8 cellular contexts compared by ENCODE assay signal in the genomic region with DNA sequence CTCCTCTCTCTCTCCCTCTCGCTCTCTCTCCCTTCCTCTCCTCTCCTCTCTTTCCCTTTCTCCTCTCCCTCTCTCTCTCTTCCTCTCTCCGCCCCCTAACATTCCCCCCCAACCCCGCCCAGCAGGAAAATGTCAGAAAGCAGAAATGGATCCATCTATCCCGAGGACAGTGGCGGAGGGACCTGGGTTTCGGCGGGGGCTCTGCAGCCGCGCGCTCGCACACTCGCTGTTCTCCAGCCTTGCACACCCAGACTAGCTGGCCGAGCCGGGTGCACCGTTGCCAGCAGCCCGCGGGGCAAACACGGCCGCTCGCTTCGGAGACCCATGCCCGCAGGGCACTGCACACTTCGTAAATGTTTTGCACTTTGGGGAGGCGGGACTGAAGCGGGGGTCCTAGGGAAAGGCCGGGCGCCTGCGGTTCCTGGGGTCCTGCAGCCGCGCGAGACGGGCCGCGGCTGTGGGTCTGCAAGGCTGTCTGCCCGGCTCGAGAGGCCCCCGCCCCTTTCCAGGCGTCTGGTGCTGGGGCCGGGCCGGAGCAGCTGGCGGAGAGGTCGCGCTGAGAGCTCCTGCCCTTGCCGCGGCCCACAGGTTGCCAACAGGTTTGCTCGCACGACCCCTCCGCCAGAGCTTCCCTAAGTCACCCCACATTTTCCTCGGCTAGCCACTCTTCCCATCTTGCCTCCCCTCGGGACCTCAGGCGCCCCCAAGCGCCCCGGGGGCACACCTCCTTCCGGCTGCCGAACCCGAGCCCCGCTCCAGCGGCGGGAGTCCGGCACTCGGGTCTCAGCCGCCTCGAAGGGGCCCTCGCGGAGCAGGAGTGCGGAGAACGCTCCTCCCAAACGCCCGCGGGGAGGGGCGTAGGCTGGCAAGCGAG. TPM values are rescaled to one million over a fixed set of nuclear protein-coding genes. Genes with fewer than 3 reads are reported as not detected.
DNase-seq lines count a peak whose midpoint lies in the region; ATAC-seq and TF ChIP-seq lines count a peak whose summit lies in the region.

No MANE protein-coding gene starts in this region.

- H3K36me3 ChIP-seq in CD8-positive, alpha-beta memory T cell (ENCODE audit: insufficient read depth, low read length), result no peaks in the 10 kb centered on the region
- H3K36me3 ChIP-seq in HUES6 (ENCODE audit: control insufficient read depth, insufficient read depth, low read length) (no peaks in the 10 kb centered on the region), SU-DHL-6 (ENCODE audit: low read length) (no peaks in the 10 kb centered on the region), ascending aorta (no peaks in the 10 kb centered on the region), gastrocnemius medialis (no peaks in the 10 kb centered on the region)

- H3K4me1 ChIP-seq in CD8-positive, alpha-beta memory T cell (ENCODE audit: insufficient read depth, low read length), result peaks cover 20% of the 10 kb centered on the region
- H3K4me1 ChIP-seq in HUES6 (ENCODE audit: control insufficient read depth, insufficient read depth, low read length) (peaks cover 25% of the 10 kb centered on the region), ascending aorta (peaks cover 9 to 25% of the 10 kb centered on the region in 2 donors), gastrocnemius medialis (peaks cover 16 to 20% of the 10 kb centered on the region in 2 donors)

- H3K9ac ChIP-seq in HUES6 (ENCODE audit: low read length) (no peak overlapping the region), SU-DHL-6 (ENCODE audit: low read length) (peak overlapping the region; percentile 60)

- peak overlapping the region; percentile 75 for H3K4me3 ChIP-seq in CD8-positive, alpha-beta memory T cell (ENCODE audit: low read length)
- H3K4me3 ChIP-seq in HUES6 (ENCODE audit: low read depth, low read length) (peak overlapping the region; percentile 69), SU-DHL-6 (ENCODE audit: insufficient read depth, low read length, poor library complexity, severe bottlenecking) (peak overlapping the region; percentile 92), ascending aorta (peak overlapping the region; percentile 71 to 72), gastrocnemius medialis (peak overlapping the region; percentile 59 to 89 (median 62))

- no peaks in the 10 kb centered on the region for H3K9me2 ChIP-seq in SU-DHL-6 (replicated peaks; ENCODE audit: insufficient read depth, low read length)

- intact Hi-C loops in ascending aorta (cut with DNase I) (loop anchor here (5.0 kb wide), 2 partner anchors 94 to 119 kb away; a partner anchor contains a TSS), gastrocnemius medialis (cut with DNase I; ENCODE audit: low total_unique reads) (loop anchor here (10.0 kb wide), 2 partner anchors 344 to 796 kb away; a partner anchor contains a TSS)

- peak overlapping the region; percentile 93 for H2AFZ ChIP-seq in SU-DHL-6 (ENCODE audit: low read depth, low read length, severe bottlenecking)

- H3K4me3 Mint-ChIP-seq in CD8-positive, alpha-beta memory T cell, result peak overlapping the region; percentile 96 to 100 (median 98)

- peak overlapping the region; percentile 51 for H3K27ac ChIP-seq in CD8-positive, alpha-beta memory T cell (ENCODE audit: low read depth, low read length)
- H3K27ac ChIP-seq in HUES6 (ENCODE audit: low read depth, low read length) (no peak overlapping the region), SU-DHL-6 (ENCODE audit: low read depth, low read length) (no peak overlapping the region), ascending aorta (peak overlapping the region; percentile 4 to 74), gastrocnemius medialis (no peak overlapping the region)

- TF ChIP-seq CTCF in SU-DHL-6 (IDR thresholded peaks at IDR 0.05; ENCODE audit: insufficient read depth, low read length, poor library complexity, severe bottlenecking) (peak; percentile 34), ascending aorta (IDR thresholded peaks at IDR 0.05) (peak in 1 of 3 experiments; percentile 26), gastrocnemius medialis (IDR thresholded peaks at IDR 0.05 in 4 of 5, conservative IDR thresholded peaks at IDR 0.05 in 1 of 5) (peak in 2 of 5 experiments; percentile 46 to 52)

- peaks cover 27 to 41% (median 39%) of the 10 kb centered on the region in 3 donors for H3K4me1 Mint-ChIP-seq in CD8-positive, alpha-beta memory T cell

- peak; percentile 49 to 80 (median 68) for DNase-seq in CD8-positive, alpha-beta memory T cell
- DNase-seq in ascending aorta (ENCODE audit: low spot score in 2 of 2), result peak in 1 of 2 donors; percentile 69
- DNase-seq in hypothalamus (lab: John Stamatoyannopoulos, UW), result peak in 30 of 51 donors; percentile 16 to 58 (median 34)
- no peak for DNase-seq in gastrocnemius medialis
- DNase-seq in medulla oblongata (ENCODE audit: extremely low spot score), result no peak

- H3K36me3 Mint-ChIP-seq in CD8-positive, alpha-beta memory T cell, result peaks cover 0 to 9% (median 0%) of the 10 kb centered on the region in 3 donors

- peaks cover 0 to 7% (median 4%) of the 10 kb centered on the region in 5 donors for H3K9me3 Mint-ChIP-seq in CD8-positive, alpha-beta memory T cell

- ATAC-seq in gastrocnemius medialis (peak; percentile 14 to 21), HG03175 (IDR thresholded peaks at IDR 0.05; ENCODE audit: unreplicated experiment) (no peak)

- no peaks in the 10 kb centered on the region for H3K9me3 ChIP-seq in CD8-positive, alpha-beta memory T cell (ENCODE audit: low read length)
- H3K9me3 ChIP-seq in HUES6 (ENCODE audit: control insufficient read depth, insufficient read depth, low read depth, low read length) (no peaks in the 10 kb centered on the region), SU-DHL-6 (ENCODE audit: insufficient read depth, low read length) (no peaks in the 10 kb centered on the region), ascending aorta (no peaks in the 10 kb centered on the region), gastrocnemius medialis (no peaks in the 10 kb centered on the region)

- CTCF ChIA-PET in CD8-positive, alpha-beta memory T cell (lab: Charles Lee), result interaction anchor here (0.6 to 1.4 kb wide), 5 partner anchors 120 to 413 kb away, joined by 3 to 4 read pairs (median 3); no protein-coding TSS in a partner anchor

- H3K27ac Mint-ChIP-seq in CD8-positive, alpha-beta memory T cell, result peak overlapping the region; percentile 90 to 100 (median 96)

- POLR2A ChIA-PET in CD8-positive, alpha-beta memory T cell (lab: Charles Lee), result interaction anchor here (0.6 to 1.8 kb wide), 5 partner anchors 121 to 941 kb away, joined by 3 to 10 read pairs (median 5); a partner anchor contains a TSS

- H3K27me3 ChIP-seq in CD8-positive, alpha-beta memory T cell (ENCODE audit: insufficient read depth, low read length, poor library complexity, severe bottlenecking), result peaks cover 33% of the 10 kb centered on the region
- H3K27me3 ChIP-seq in HUES6 (ENCODE audit: control insufficient read depth, insufficient read depth, low read length) (peaks cover 99% of the 10 kb centered on the region), SU-DHL-6 (ENCODE audit: low read length) (no peaks in the 10 kb centered on the region), ascending aorta (no peaks in the 10 kb centered on the region), gastrocnemius medialis (peaks cover 31 to 34% (median 32%) of the 10 kb centered on the region in 3 donors)

- H4K20me1 ChIP-seq in SU-DHL-6 (ENCODE audit: low read depth, low read length), result no peaks in the 10 kb centered on the region

- no peaks in the 10 kb centered on the region for H3F3A ChIP-seq in SU-DHL-6 (ENCODE audit: insufficient read depth)

- H3K79me2 ChIP-seq in SU-DHL-6 (ENCODE audit: insufficient read depth, low read length), result no peaks in the 10 kb centered on the region

- peak overlapping the region; percentile 94 for H3K4me2 ChIP-seq in SU-DHL-6 (ENCODE audit: low read depth, low read length, poor library complexity, severe bottlenecking)

- in situ Hi-C loops in gastrocnemius medialis (cut with MboI; ENCODE audit: low sequenced_read_pairs in 4 of 4), result loop anchor here in 3 of 4 donors (10.0 to 25.0 kb wide), 3 partner anchors 211 to 374 kb away; a partner anchor contains a TSS

- no peak for TF ChIP-seq POLR2A in gastrocnemius medialis (IDR thresholded peaks at IDR 0.05)

- H3K27me3 Mint-ChIP-seq in CD8-positive, alpha-beta memory T cell, result peaks cover 21 to 25% of the 10 kb centered on the region in 2 donors

RNA-seq across cellular contexts. Expression of a gene that starts 0.8 kb away (rescaled TPM):
- total RNA-seq in CD8-positive, alpha-beta memory T cell, result 1 to 10 TPM; 4.4 to 4.7 TPM
- polyA plus RNA-seq in CD8-positive, alpha-beta memory T cell, result 2.5 TPM
- total RNA-seq in ascending aorta (8.8 TPM), gastrocnemius medialis (1 to 10 TPM in 2 of 4 donors, under 1 TPM in 2; 0.20 to 8.6 (median 1.1) TPM)

Comparison
In these comparisons a context has a peak if more than half of its experiments do, and no peak if none do; other contexts are left out.
1. DNase-seq: peak in CD8-positive, alpha-beta memory T cell (5 of 5) and hypothalamus (30 of 51); none in gastrocnemius medialis (0 of 2) and medulla oblongata (single experiment).
2. H3K27ac ChIP-seq: peak in CD8-positive, alpha-beta memory T cell (single experiment) and ascending aorta (2 of 2); none in HUES6 (single experiment), SU-DHL-6 (single experiment) and gastrocnemius medialis (0 of 4).
3. Peak in every context shown above with its lines, with median percentiles within 50 percentile points of each other: H3K4me3 ChIP-seq.